ENCODE assay signal across 9 cellular contexts in the genomic region with DNA sequence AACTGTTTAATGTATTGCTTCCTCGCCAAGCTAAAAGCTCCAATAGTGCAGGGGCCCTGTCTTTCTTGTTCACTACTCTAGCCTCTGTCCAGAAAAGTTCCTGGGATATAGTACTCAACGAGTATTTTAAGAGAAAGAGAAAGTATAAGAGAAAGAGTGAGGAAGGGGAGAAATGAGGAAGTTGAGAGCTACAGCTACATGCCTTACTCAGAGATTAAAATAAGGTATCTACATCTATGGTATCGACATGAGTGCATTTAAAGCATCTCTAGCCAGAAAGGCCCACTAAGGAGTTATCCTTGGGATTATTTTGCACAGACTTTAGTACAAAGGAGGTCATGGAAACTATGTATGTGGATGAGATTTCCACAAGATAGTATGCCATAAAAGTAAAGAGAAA.
DNase-seq lines count a peak whose midpoint lies in the region; ATAC-seq and TF ChIP-seq lines count a peak whose summit lies in the region.
"Had no signal": no experiment of that assay in that cellular context is flagged by ENCODE, and none has a peak within 500 bp of the region (broad histone marks: within the 10 kb centered on the region; RNA-seq: fewer than 3 reads in every experiment).

No MANE protein-coding gene starts in this region.

- no peak for TF ChIP-seq CTCF in NB4 (IDR thresholded peaks at IDR 0.05; ENCODE audit: low read depth, low read length)

- no peak for TF ChIP-seq POLR2A in NB4 (IDR thresholded peaks at IDR 0.05; ENCODE audit: extremely low read depth, insufficient read length)

- peaks cover 66% of the 10 kb centered on the region for H3K4me1 Mint-ChIP-seq in stimulated activated memory B cell treated with anti-CD40 and anti-IgM and Interleukin-4, amounts not matched to agents 10 μg/mL and 1 μg/mL and 100 μg/mL, for 72 hours

- H3K27me3 Mint-ChIP-seq in stimulated activated memory B cell treated with anti-CD40 and anti-IgM and Interleukin-4, amounts not matched to agents 10 μg/mL and 1 μg/mL and 100 μg/mL, for 72 hours: no peaks in the 10 kb centered on the region

- H3K27ac Mint-ChIP-seq in stimulated activated memory B cell treated with anti-CD40 and anti-IgM and Interleukin-4, amounts not matched to agents 10 μg/mL and 1 μg/mL and 100 μg/mL, for 72 hours: peak overlapping the region; percentile 85

- H3K4me3 ChIP-seq in NB4 (ENCODE audit: low read depth, low read length): peak overlapping the region; percentile 6

- DNase-seq in NB4 (ENCODE audit: low read depth): peak; percentile 39
- no peak for DNase-seq in superior temporal gyrus (ENCODE audit: extremely low spot score)
- no peak for DNase-seq in HEK293T (ENCODE audit: extremely low spot score)
- DNase-seq in ecto neural progenitor cell (ENCODE audit: low spot score): no peak
- DNase-seq: effector CD4-positive, alpha-beta T cell; NCI-H226 had no signal

- H3K36me3 Mint-ChIP-seq in stimulated activated memory B cell treated with anti-CD40 and anti-IgM and Interleukin-4, amounts not matched to agents 10 μg/mL and 1 μg/mL and 100 μg/mL, for 72 hours: peaks cover 29% of the 10 kb centered on the region

- POLR2A ChIA-PET in HEK293T (lab: Yijun Ruan, JAX): no interaction called here

- H3K9me3 Mint-ChIP-seq in stimulated activated memory B cell treated with anti-CD40 and anti-IgM and Interleukin-4, amounts not matched to agents 10 μg/mL and 1 μg/mL and 100 μg/mL, for 72 hours: no peaks in the 10 kb centered on the region

- ATAC-seq in GM19043 (IDR thresholded peaks at IDR 0.05; ENCODE audit: low read depth, unreplicated experiment) (peak; percentile 68), HG02884 (IDR thresholded peaks at IDR 0.05; ENCODE audit: unreplicated experiment) (peak; percentile 74)
- ATAC-seq in stimulated activated memory B cell treated with anti-CD40 and anti-IgM and Interleukin-4, amounts not matched to agents 10 μg/mL and 1 μg/mL and 100 μg/mL, for 72 hours: peak; percentile 87

- CTCF ChIA-PET in HEK293T (lab: Yijun Ruan, JAX): interaction anchor here (0.6 kb wide), 1 partner anchor 9 kb away, joined by 3 read pairs; no protein-coding TSS in a partner anchor

- H3K4me3 Mint-ChIP-seq in stimulated activated memory B cell treated with anti-CD40 and anti-IgM and Interleukin-4, amounts not matched to agents 10 μg/mL and 1 μg/mL and 100 μg/mL, for 72 hours: peak overlapping the region; percentile 76

TF ChIP-seq in HEK293T, 16 proteins besides CTCF, POLR2A, EP300 and RAD21:
- TF ChIP-seq FOXK2 (IDR thresholded peaks at IDR 0.05) (no peak), LEF1 (IDR thresholded peaks at IDR 0.05; ENCODE audit: borderline replicate concordance) (no peak), ZNF384 (IDR thresholded peaks at IDR 0.05) (no peak), HDGF (IDR thresholded peaks at IDR 0.05; ENCODE audit: borderline replicate concordance) (no peak), NFRKB (IDR thresholded peaks at IDR 0.05) (no peak), SP1 (IDR thresholded peaks at IDR 0.05) (no peak), BHLHE40 (IDR thresholded peaks at IDR 0.05; ENCODE audit: borderline replicate concordance) (no peak), SUZ12 (IDR thresholded peaks at IDR 0.05) (no peak), FOXA1 (IDR thresholded peaks at IDR 0.05) (no peak), ELF4 (IDR thresholded peaks at IDR 0.05) (no peak)
- TF ChIP-seq, protein P1, sequence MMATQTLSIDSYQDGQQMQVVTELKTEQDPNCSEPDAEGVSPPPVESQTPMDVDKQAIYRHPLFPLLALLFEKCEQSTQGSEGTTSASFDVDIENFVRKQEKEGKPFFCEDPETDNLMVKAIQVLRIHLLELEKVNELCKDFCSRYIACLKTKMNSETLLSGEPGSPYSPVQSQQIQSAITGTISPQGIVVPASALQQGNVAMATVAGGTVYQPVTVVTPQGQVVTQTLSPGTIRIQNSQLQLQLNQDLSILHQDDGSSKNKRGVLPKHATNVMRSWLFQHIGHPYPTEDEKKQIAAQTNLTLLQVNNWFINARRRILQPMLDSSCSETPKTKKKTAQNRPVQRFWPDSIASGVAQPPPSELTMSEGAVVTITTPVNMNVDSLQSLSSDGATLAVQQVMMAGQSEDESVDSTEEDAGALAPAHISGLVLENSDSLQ (IDR thresholded peaks at IDR 0.05): no peak
